In the genomic region with DNA sequence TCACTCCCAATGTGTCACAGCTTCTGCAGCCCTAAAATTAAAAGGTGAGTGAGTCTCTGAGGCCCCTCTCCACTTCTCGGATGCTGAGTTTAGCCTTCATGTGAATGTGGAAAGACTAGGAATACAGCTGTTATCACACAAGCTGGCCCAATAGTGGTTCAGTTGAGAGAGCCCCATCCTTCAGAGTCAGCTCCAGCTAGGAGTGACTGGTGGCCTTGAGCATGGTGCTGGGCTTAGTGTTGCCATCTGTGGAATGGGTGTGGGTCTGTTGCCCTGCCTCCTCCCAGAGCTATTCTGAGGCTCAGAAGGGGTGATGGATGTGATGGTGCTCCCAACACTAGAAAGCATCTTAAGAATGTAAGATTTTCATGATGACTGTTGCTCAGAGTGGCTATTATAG, we compare ENCODE assay signal across 17 cellular contexts. TPM values are rescaled to one million over a fixed set of nuclear protein-coding genes. Genes with fewer than 3 reads are reported as not detected.
DNase-seq lines count a peak whose midpoint lies in the region; ATAC-seq, FAIRE-seq and TF ChIP-seq lines count a peak whose summit lies in the region.
"Had no signal": no experiment of that assay in that cellular context is flagged by ENCODE, and none has a peak within 500 bp of the region (broad histone marks: within the 10 kb centered on the region; RNA-seq: fewer than 3 reads in every experiment).

No MANE protein-coding gene starts in this region.

- POLR2A ChIA-PET in K562 (lab: Yijun Ruan, JAX): interaction anchor here (0.9 kb wide), 1 partner anchor 37 kb away, joined by 3 read pairs; no protein-coding TSS in a partner anchor

- no peak for TF ChIP-seq RAD21 in K562 (CRISPR knock-in tag; conservative IDR thresholded peaks at IDR 0.05 in 1 of 2, IDR thresholded peaks at IDR 0.05 in 1 of 2)

- no peaks in the 10 kb centered on the region for H3K9me3 Mint-ChIP-seq in activated naive CD4-positive, alpha-beta T cell treated with anti-CD3 and anti-CD28 coated beads, Interleukin-2, amount 10 ng/mL, durations not matched to agents 7 days and 5 days
- H3K9me3 Mint-ChIP-seq in stimulated activated naive B cell treated with anti-CD40 and anti-IgM and Interleukin-4, amounts not matched to agents 10 μg/mL and 1 μg/mL and 100 μg/mL, for 72 hours: no peaks in the 10 kb centered on the region

- DNase-seq in activated naive CD4-positive, alpha-beta T cell treated with anti-CD3 and anti-CD28 coated beads, Interleukin-2, amount 10 ng/mL, durations not matched to agents 7 days and 5 days: no peak
- DNase-seq in activated naive CD4-positive, alpha-beta T cell treated with Interleukin-2 at 50 U/mL for 16 hours: no peak
- DNase-seq in K562 (ENCODE audit: extremely low read depth in 1 of 4, low spot score in 3 of 4): no peak
- DNase-seq in stimulated activated naive B cell treated with anti-CD40 and anti-IgM and Interleukin-4, amounts not matched to agents 10 μg/mL and 1 μg/mL and 100 μg/mL, for 72 hours: no peak
- DNase-seq: GM23248, IMR-90, left ventricle myocardium inferior, NCI-H2081, NCI-H524 treated with DMSO at 0.1 percent for 48 hours, pancreas, SHP77 treated with DMSO at 0.1 percent for 48 hours had no signal

- H2AFZ ChIP-seq in OCI-LY3 (ENCODE audit: low read depth, low read length) (no peak overlapping the region), K562 (ENCODE audit: low read depth, low read length) (no peak overlapping the region)
- H2AFZ ChIP-seq: GM23248 had no signal

- ATAC-seq in K562: no peak
- no peak for ATAC-seq in stimulated activated naive B cell treated with anti-CD40 and anti-IgM and Interleukin-4, amounts not matched to agents 10 μg/mL and 1 μg/mL and 100 μg/mL, for 72 hours (replicated peaks)
- no peak for ATAC-seq in GM21723 (IDR thresholded peaks at IDR 0.05; ENCODE audit: unreplicated experiment)
- no peak for ATAC-seq in GM18868 (IDR thresholded peaks at IDR 0.05; ENCODE audit: unreplicated experiment)
- ATAC-seq in GM19463 (IDR thresholded peaks at IDR 0.05; ENCODE audit: unreplicated experiment): no peak
- ATAC-seq: esophagus mucosa, pancreas had no signal

- WGBS in K562 (ENCODE audit: insufficient coverage, low coverage, missing lambda C conversion rate): 100% methylated on average over 1 of the region's 1 CpG

- H3K4me1 ChIP-seq in OCI-LY3 (ENCODE audit: low read length) (peaks cover 71% of the 10 kb centered on the region), K562 (replicated peaks in 1 of 2; ENCODE audit: control insufficient read depth in 2 of 2, insufficient read depth in 2 of 2, low read length in 2 of 2) (peaks cover 12 to 14% of the 10 kb centered on the region in 2 experiments; a peak in 3 of 5 replicates)
- H3K4me1 ChIP-seq: left ventricle myocardium inferior, pancreas, suprapubic skin had no signal

- no peak for FAIRE-seq in K562 (lab: Jason Lieb, UNC)
- FAIRE-seq: pancreas had no signal

- intact Hi-C loops in K562 (cut with micrococcal nuclease): no loop called here

- H3K27ac Mint-ChIP-seq in activated naive CD4-positive, alpha-beta T cell treated with anti-CD3 and anti-CD28 coated beads, Interleukin-2, amount 10 ng/mL, durations not matched to agents 7 days and 5 days: peak overlapping the region; percentile 96
- H3K27ac Mint-ChIP-seq in stimulated activated naive B cell treated with anti-CD40 and anti-IgM and Interleukin-4, amounts not matched to agents 10 μg/mL and 1 μg/mL and 100 μg/mL, for 72 hours: peak overlapping the region; percentile 94

- H3K36me3 Mint-ChIP-seq in activated naive CD4-positive, alpha-beta T cell treated with anti-CD3 and anti-CD28 coated beads, Interleukin-2, amount 10 ng/mL, durations not matched to agents 7 days and 5 days: peaks cover 85% of the 10 kb centered on the region
- peaks cover 64 to 72% of the 10 kb centered on the region in 2 donors for H3K36me3 Mint-ChIP-seq in stimulated activated naive B cell treated with anti-CD40 and anti-IgM and Interleukin-4, amounts not matched to agents 10 μg/mL and 1 μg/mL and 100 μg/mL, for 72 hours

- no peak overlapping the region for H3K9ac ChIP-seq in OCI-LY3 (ENCODE audit: low read length)
- no peak overlapping the region for H3K9ac ChIP-seq in K562 (ENCODE audit: insufficient read depth in 1 of 2, low read depth in 2 of 2, low read length in 2 of 2)
- H3K9ac ChIP-seq: GM23248 had no signal

- H3K4me3 ChIP-seq in OCI-LY3 (ENCODE audit: low read length) (no peak overlapping the region), K562 (no peak overlapping the region)
- H3K4me3 ChIP-seq: GM23248, left ventricle myocardium inferior, pancreas, suprapubic skin had no signal

- H3K27me3 Mint-ChIP-seq in activated naive CD4-positive, alpha-beta T cell treated with anti-CD3 and anti-CD28 coated beads, Interleukin-2, amount 10 ng/mL, durations not matched to agents 7 days and 5 days: no peaks in the 10 kb centered on the region
- H3K27me3 Mint-ChIP-seq in stimulated activated naive B cell treated with anti-CD40 and anti-IgM and Interleukin-4, amounts not matched to agents 10 μg/mL and 1 μg/mL and 100 μg/mL, for 72 hours: no peaks in the 10 kb centered on the region

- H3K4me3 Mint-ChIP-seq in activated naive CD4-positive, alpha-beta T cell treated with anti-CD3 and anti-CD28 coated beads, Interleukin-2, amount 10 ng/mL, durations not matched to agents 7 days and 5 days: peak overlapping the region; percentile 63
- H3K4me3 Mint-ChIP-seq in stimulated activated naive B cell treated with anti-CD40 and anti-IgM and Interleukin-4, amounts not matched to agents 10 μg/mL and 1 μg/mL and 100 μg/mL, for 72 hours: peak overlapping the region; percentile 72 to 74

- peaks cover 51% of the 10 kb centered on the region for H4K20me1 ChIP-seq in OCI-LY3 (ENCODE audit: insufficient read depth, low read length)
- H4K20me1 ChIP-seq in K562 (replicated peaks; ENCODE audit: control insufficient read depth, insufficient read depth, low read length): no peaks in the 10 kb centered on the region

- H3K36me3 ChIP-seq in OCI-LY3 (replicated peaks; ENCODE audit: low read depth, low read length) (peaks cover 58% of the 10 kb centered on the region), K562 (ENCODE audit: control insufficient read depth, insufficient read depth, low read length) (peaks cover 81% of the 10 kb centered on the region)
- H3K36me3 ChIP-seq: left ventricle myocardium inferior, pancreas, suprapubic skin had no signal

- no peak for TF ChIP-seq EP300 in K562 (IDR thresholded peaks at IDR 0.05; ENCODE audit: low read length)

- in situ Hi-C loops in K562 (cut with MboI): no loop called here

- CTCF ChIA-PET in activated naive CD4-positive, alpha-beta T cell treated with anti-CD3 and anti-CD28 coated beads, Interleukin-2, amount 10 ng/mL, durations not matched to agents 7 days and 5 days (lab: Charles Lee): interaction anchor here (1.1 kb wide), 2 partner anchors 26 to 189 kb away, joined by 3 to 7 read pairs; no protein-coding TSS in a partner anchor
- CTCF ChIA-PET in K562 (lab: Yijun Ruan, JAX; ENCODE audit: low intra/inter-chr PET ratio): no interaction called here

- no TSS peak for BruUV-seq in K562 (replicated peaks; lab: Mats Ljungman, UMichigan)

- H3K27ac ChIP-seq in OCI-LY3 (ENCODE audit: low read length) (peak overlapping the region; percentile 23), K562 (ENCODE audit: extremely low read depth, low read depth, low read length) (no peak overlapping the region)
- H3K27ac ChIP-seq: GM23248, left ventricle myocardium inferior, pancreas, suprapubic skin had no signal

- H3K9me1 ChIP-seq in K562 (ENCODE audit: control insufficient read depth, insufficient read depth, low read length): no peaks in the 10 kb centered on the region

- H3K79me2 ChIP-seq in OCI-LY3 (ENCODE audit: low read length) (peaks cover 95% of the 10 kb centered on the region), K562 (ENCODE audit: control insufficient read depth, insufficient read depth, low read length) (no peaks in the 10 kb centered on the region)

- TF ChIP-seq CTCF in OCI-LY3 (IDR thresholded peaks at IDR 0.05; ENCODE audit: low read depth, low read length): no peak
- TF ChIP-seq CTCF in K562 (IDR thresholded peaks at IDR 0.05 in 2 of 3, conservative IDR thresholded peaks at IDR 0.05 in 1 of 3; ENCODE audit: insufficient read depth in 2 of 3, low read depth in 1 of 3, low read length in 3 of 3): no peak

- H3K27me3 ChIP-seq in OCI-LY3 (ENCODE audit: low read depth, low read length): no peaks in the 10 kb centered on the region
- no peaks in the 10 kb centered on the region for H3K27me3 ChIP-seq in K562 (ENCODE audit: control insufficient read depth in 2 of 2, insufficient read depth in 2 of 2, low read length in 2 of 2)
- H3K27me3 ChIP-seq: pancreas had no signal

- peaks cover 90% of the 10 kb centered on the region for H3K4me1 Mint-ChIP-seq in activated naive CD4-positive, alpha-beta T cell treated with anti-CD3 and anti-CD28 coated beads, Interleukin-2, amount 10 ng/mL, durations not matched to agents 7 days and 5 days
- peaks cover 64 to 86% of the 10 kb centered on the region in 2 donors for H3K4me1 Mint-ChIP-seq in stimulated activated naive B cell treated with anti-CD40 and anti-IgM and Interleukin-4, amounts not matched to agents 10 μg/mL and 1 μg/mL and 100 μg/mL, for 72 hours

- TF ChIP-seq POLR2A in K562 (conservative IDR thresholded peaks at IDR 0.05): no peak

- no peak overlapping the region for H3K4me2 ChIP-seq in OCI-LY3 (ENCODE audit: low read length)
- H3K4me2 ChIP-seq in K562 (ENCODE audit: insufficient read depth, low read length): no peak overlapping the region

- H3K9me3 ChIP-seq in OCI-LY3 (ENCODE audit: insufficient read depth, low read length) (no peaks in the 10 kb centered on the region), K562 (replicated peaks; ENCODE audit: control insufficient read depth, insufficient read depth, low read depth, low read length) (no peaks in the 10 kb centered on the region)
- H3K9me3 ChIP-seq: left ventricle myocardium inferior, pancreas, suprapubic skin had no signal

RNA-seq across cellular contexts. Expression of gene FIGNL1, which starts 55.8 kb away (rescaled TPM):
- total RNA-seq in K562 (2011; cell fraction: chromatin; rRNA removed; ENCODE audit: low replicate concordance): 11.5 and 48.7 TPM in 2 replicates
- 9.8 and 12.1 TPM in 2 replicates for total RNA-seq in K562 (2011; cell fraction: nucleolus; rRNA removed)
- 19.5 TPM in 2 replicates for total RNA-seq in K562 (2011; cell fraction: nucleoplasm; rRNA removed)
- total RNA-seq in K562 (2014; rRNA removed) (21.6 and 24.1 TPM in 2 replicates), K562 (2014; rRNA removed; fragmentation: Illumina TruSeq; extraction: Trizol) (42.4 and 48.3 TPM in 2 replicates), K562 (2015; rRNA removed; fragmentation: Illumina TruSeq; extraction: Trizol) (42.4 and 46.7 TPM in 2 replicates), K562 (2021) (25.8 and 28.3 TPM in 2 replicates)
- polyA plus RNA-seq in K562 (2011; rRNA removed) (37.6 and 48.3 TPM in 2 replicates), K562 (2014; fragmentation: Illumina TruSeq; extraction: Trizol) (28.5 and 30.7 TPM in 2 replicates), K562 (2014; fragmentation: Nextera tagmentation; extraction: Ambion mirVana) (10 to 100 TPM; 15.5 to 22.7 TPM), K562 (2014; rRNA removed) (27.6 and 29.4 TPM in 2 replicates)
- polyA plus RNA-seq in K562 (2011; cell fraction: cytosol; rRNA removed): 16.0 and 25.1 TPM in 2 replicates
- polyA plus RNA-seq in K562 (2011; cell fraction: nucleus; rRNA removed): 28.2 and 31.2 TPM in 2 replicates
- 21.0 and 22.9 TPM in 2 replicates for polyA plus RNA-seq in K562 (2012)
- 48.9 and 55.0 TPM in 2 replicates for polyA minus RNA-seq in K562 (2011; rRNA and poly(A)+ RNA removed)
- polyA minus RNA-seq in K562 (2011; cell fraction: cytosol; rRNA and poly(A)+ RNA removed): 14.7 and 21.5 TPM in 2 replicates
- 18.3 and 29.4 TPM in 2 replicates for polyA minus RNA-seq in K562 (2011; cell fraction: nucleus; rRNA and poly(A)+ RNA removed)
